In the genomic region with DNA sequence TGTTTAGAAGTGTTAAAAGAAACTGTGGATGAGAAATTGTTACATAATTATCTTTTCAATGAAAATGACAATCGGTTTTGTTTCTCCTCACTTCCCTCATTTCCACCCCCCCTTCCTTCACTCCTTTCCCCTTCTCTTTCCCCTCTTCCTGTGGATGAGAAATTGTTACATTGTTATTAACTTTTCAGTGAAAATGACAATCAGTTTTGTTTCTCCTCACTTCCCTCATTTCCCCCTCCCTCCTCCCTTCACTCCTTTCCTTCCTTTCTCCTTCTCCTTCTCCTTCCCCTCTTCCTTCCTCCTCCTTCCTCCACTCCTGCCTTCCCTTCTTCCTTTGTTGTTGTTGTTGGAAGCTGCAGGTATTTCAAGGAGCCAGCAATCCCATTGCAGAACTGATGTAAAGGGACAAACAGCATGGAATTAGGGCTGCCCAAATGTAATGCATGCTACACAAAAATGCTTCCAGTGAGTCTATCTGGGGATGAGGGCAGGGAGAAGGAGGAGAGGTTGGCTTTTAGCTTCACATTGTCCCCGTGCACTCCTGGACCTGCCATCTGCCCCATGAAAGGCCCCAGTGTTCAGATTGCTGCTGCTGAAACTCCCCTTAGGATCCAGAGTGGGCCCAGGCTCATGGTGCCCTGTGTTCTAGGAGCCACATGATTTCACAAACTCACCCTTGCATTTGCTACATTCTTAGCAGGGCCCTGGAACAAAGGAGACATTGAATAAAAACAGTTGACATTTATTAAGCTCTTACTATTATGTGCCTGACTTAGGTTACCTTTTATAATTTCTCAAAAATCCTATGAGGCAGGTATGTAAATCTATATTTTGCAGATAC, we compare ENCODE assay signal across 2 cellular contexts.
TF ChIP-seq lines count a peak whose summit lies in the region.

No MANE protein-coding gene starts in this region.

TF ChIP-seq in IMR-90, 13 proteins besides CTCF, POLR2A, EP300 and RAD21 (continued from another document):
- TF ChIP-seq MXI1 (IDR thresholded peaks at IDR 0.05; ENCODE audit: borderline replicate concordance, low read depth, low read length) (no peak), RFX5 (IDR thresholded peaks at IDR 0.05; ENCODE audit: low read depth, low read length) (no peak), CHD1 (IDR thresholded peaks at IDR 0.05; ENCODE audit: low read depth, low read length) (no peak), RCOR1 (IDR thresholded peaks at IDR 0.05; ENCODE audit: insufficient replicate concordance, low read length) (no peak), MAZ (IDR thresholded peaks at IDR 0.05; ENCODE audit: borderline replicate concordance, low read depth, low read length) (no peak)
- TF ChIP-seq, protein P1, sequence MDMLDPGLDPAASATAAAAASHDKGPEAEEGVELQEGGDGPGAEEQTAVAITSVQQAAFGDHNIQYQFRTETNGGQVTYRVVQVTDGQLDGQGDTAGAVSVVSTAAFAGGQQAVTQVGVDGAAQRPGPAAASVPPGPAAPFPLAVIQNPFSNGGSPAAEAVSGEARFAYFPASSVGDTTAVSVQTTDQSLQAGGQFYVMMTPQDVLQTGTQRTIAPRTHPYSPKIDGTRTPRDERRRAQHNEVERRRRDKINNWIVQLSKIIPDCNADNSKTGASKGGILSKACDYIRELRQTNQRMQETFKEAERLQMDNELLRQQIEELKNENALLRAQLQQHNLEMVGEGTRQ (IDR thresholded peaks at IDR 0.05; ENCODE audit: low read depth, low read length), result no peak
- TF ChIP-seq, protein P2, sequence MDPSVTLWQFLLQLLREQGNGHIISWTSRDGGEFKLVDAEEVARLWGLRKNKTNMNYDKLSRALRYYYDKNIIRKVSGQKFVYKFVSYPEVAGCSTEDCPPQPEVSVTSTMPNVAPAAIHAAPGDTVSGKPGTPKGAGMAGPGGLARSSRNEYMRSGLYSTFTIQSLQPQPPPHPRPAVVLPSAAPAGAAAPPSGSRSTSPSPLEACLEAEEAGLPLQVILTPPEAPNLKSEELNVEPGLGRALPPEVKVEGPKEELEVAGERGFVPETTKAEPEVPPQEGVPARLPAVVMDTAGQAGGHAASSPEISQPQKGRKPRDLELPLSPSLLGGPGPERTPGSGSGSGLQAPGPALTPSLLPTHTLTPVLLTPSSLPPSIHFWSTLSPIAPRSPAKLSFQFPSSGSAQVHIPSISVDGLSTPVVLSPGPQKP (IDR thresholded peaks at IDR 0.05; ENCODE audit: borderline replicate concordance, low read depth, low read length), result no peak

TF ChIP-seq in SK-N-SH treated with all-trans-retinoic acid at 6 μM for 48 hours, 23 proteins besides CTCF, POLR2A, EP300 and RAD21 (continued from another document):
- TF ChIP-seq, protein P3, sequence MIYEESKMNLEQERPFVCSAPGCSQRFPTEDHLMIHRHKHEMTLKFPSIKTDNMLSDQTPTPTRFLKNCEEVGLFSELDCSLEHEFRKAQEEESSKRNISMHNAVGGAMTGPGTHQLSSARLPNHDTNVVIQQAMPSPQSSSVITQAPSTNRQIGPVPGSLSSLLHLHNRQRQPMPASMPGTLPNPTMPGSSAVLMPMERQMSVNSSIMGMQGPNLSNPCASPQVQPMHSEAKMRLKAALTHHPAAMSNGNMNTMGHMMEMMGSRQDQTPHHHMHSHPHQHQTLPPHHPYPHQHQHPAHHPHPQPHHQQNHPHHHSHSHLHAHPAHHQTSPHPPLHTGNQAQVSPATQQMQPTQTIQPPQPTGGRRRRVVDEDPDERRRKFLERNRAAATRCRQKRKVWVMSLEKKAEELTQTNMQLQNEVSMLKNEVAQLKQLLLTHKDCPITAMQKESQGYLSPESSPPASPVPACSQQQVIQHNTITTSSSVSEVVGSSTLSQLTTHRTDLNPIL (CRISPR knock-in tag; IDR thresholded peaks at IDR 0.05; ENCODE audit: low read depth), result no peak
TF ChIP-seq in SK-N-SH treated with all-trans-retinoic acid at 6 μM for 48 hours: peak in this region for 0.
